In the genomic region with DNA sequence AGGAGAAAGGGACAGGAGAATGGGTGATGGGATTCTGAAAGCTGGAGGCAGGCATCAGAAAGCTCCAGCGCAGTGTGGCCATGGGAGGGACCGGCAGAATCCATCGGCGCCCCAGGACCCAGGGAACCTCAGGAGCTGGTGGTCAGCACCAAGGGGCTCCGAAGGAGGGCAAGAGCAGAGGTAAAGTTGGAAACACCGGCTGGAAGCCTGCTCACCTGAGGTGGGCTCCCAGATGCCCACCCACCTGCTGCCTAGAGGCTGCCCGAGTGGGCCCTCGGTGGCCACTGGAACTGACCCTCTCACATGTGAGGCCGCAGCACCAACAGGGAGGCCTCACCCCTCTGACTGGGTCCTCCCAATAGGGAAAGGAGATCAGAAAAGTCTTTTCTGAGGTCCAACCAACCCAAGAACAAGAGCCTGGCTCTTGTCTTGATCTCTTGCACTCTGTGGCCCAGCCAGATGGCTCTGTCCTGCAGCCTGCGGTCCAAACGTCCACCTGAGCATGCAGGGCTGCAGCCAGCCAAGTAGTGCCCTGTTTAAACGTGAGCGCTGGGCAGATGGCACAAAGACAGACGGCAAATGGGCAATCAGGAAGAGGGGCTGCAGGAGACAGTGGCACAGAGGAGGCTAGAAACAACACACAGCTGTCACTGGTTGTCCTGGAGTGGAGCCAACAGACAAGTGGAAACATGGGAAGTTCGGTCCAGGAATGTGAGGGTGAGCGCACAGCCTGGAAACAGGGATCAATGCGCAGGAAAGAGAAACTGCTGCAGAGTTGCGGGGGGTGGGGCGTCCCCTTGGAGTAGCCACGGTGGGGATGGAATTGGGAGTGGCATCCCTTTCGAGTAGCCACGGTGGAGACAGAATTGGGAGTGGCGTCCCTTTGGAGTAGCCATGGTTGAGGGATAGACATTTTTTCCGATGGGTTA, we compare ENCODE assay signal across 17 cellular contexts. TPM values are rescaled to one million over a fixed set of nuclear protein-coding genes. Genes with fewer than 3 reads are reported as not detected.
DNase-seq lines count a peak whose midpoint lies in the region; ATAC-seq, FAIRE-seq and TF ChIP-seq lines count a peak whose summit lies in the region.
"Had no signal": no experiment of that assay in that cellular context is flagged by ENCODE, and none has a peak within 500 bp of the region (broad histone marks: within the 10 kb centered on the region; RNA-seq: fewer than 3 reads in every experiment).

No MANE protein-coding gene starts in this region.

- no peak overlapping the region for H3K27ac ChIP-seq in CD4-positive, CD25-positive, alpha-beta regulatory T cell (ENCODE audit: insufficient read depth, low read length, poor library complexity, severe bottlenecking)
- no peak overlapping the region for H3K27ac ChIP-seq in keratinocyte (ENCODE audit: control insufficient read depth, insufficient read depth, low read length)
- no peak overlapping the region for H3K27ac ChIP-seq in ascending aorta
- H3K27ac ChIP-seq: thyroid gland had no signal

- no peak overlapping the region for H3K9ac ChIP-seq in keratinocyte (ENCODE audit: control insufficient read depth, extremely low read depth, insufficient read depth, low read length)

- no peaks in the 10 kb centered on the region for H3K36me3 Mint-ChIP-seq in CD4-positive, CD25-positive, alpha-beta regulatory T cell
- no peaks in the 10 kb centered on the region for H3K36me3 Mint-ChIP-seq in activated CD8-positive, alpha-beta T cell treated with anti-CD3 and anti-CD28 coated beads for 36 hours (ENCODE audit: low read depth)

- no peak for ATAC-seq in CD4-positive, CD25-positive, alpha-beta regulatory T cell (ENCODE audit: low read depth in 2 of 2)
- ATAC-seq in activated CD8-positive, alpha-beta T cell treated with anti-CD3 and anti-CD28 coated beads for 36 hours: no peak
- ATAC-seq: left lobe of liver had no signal

- intact Hi-C loops in activated CD8-positive, alpha-beta T cell treated with anti-CD3 and anti-CD28 coated beads for 36 hours (cut with micrococcal nuclease): no loop called here
- intact Hi-C loops in ascending aorta (cut with DNase I): no loop called here

- peak overlapping the region in 1 of 4 donors; percentile 53 for H3K4me3 Mint-ChIP-seq in CD4-positive, CD25-positive, alpha-beta regulatory T cell
- H3K4me3 Mint-ChIP-seq in activated CD8-positive, alpha-beta T cell treated with anti-CD3 and anti-CD28 coated beads for 36 hours: no peak overlapping the region
- H3K4me3 Mint-ChIP-seq: endodermal cell had no signal

- peak; percentile 73 for FAIRE-seq in keratinocyte (lab: Jason Lieb, UNC)
- FAIRE-seq in frontal cortex (lab: Jason Lieb, UNC): no peak

- H3K4me3 ChIP-seq in CD4-positive, CD25-positive, alpha-beta regulatory T cell (ENCODE audit: low read depth, low read length): no peak overlapping the region
- H3K4me3 ChIP-seq in keratinocyte (ENCODE audit: control insufficient read depth in 2 of 3, extremely low read depth in 1 of 3, insufficient read depth in 2 of 3, low read depth in 1 of 3, low read length in 3 of 3) (no peak overlapping the region), ascending aorta (no peak overlapping the region)
- H3K4me3 ChIP-seq: thyroid gland had no signal

- peaks cover 0 to 13% (median 7%) of the 10 kb centered on the region in 4 donors for H3K4me1 Mint-ChIP-seq in CD4-positive, CD25-positive, alpha-beta regulatory T cell
- H3K4me1 Mint-ChIP-seq in activated CD8-positive, alpha-beta T cell treated with anti-CD3 and anti-CD28 coated beads for 36 hours (ENCODE audit: low read depth): peaks cover 11% of the 10 kb centered on the region

- H4K20me1 ChIP-seq in keratinocyte (ENCODE audit: control insufficient read depth, extremely low read depth, insufficient read depth, low read length): no peaks in the 10 kb centered on the region

- no peaks in the 10 kb centered on the region for H3K9me1 ChIP-seq in keratinocyte (ENCODE audit: control insufficient read depth, extremely low read depth, insufficient read depth, low read length)

- H3K9me3 ChIP-seq in CD4-positive, CD25-positive, alpha-beta regulatory T cell (ENCODE audit: control insufficient read depth in 2 of 2, low read length in 2 of 2): no peaks in the 10 kb centered on the region
- H3K9me3 ChIP-seq in keratinocyte (ENCODE audit: control insufficient read depth, low read depth, low read length): no peaks in the 10 kb centered on the region
- no peaks in the 10 kb centered on the region for H3K9me3 ChIP-seq in ascending aorta
- H3K9me3 ChIP-seq: thyroid gland had no signal

- dilution Hi-C loops in keratinocyte (cut with MboI; ENCODE audit: extremely low pct_ligation_motif_present, low sequenced_read_pairs): no loop called here

- H3K4me2 ChIP-seq in keratinocyte (ENCODE audit: control insufficient read depth, extremely low read depth, insufficient read depth, low read depth, low read length): peak overlapping the region; percentile 4

- CTCF ChIA-PET in activated CD8-positive, alpha-beta T cell treated with anti-CD3 and anti-CD28 coated beads for 36 hours (lab: Charles Lee): no interaction called here

- POLR2A ChIA-PET in activated CD8-positive, alpha-beta T cell treated with anti-CD3 and anti-CD28 coated beads for 36 hours (lab: Charles Lee): no interaction called here

- no peaks in the 10 kb centered on the region for H3K9me3 Mint-ChIP-seq in CD4-positive, CD25-positive, alpha-beta regulatory T cell
- H3K9me3 Mint-ChIP-seq in activated CD8-positive, alpha-beta T cell treated with anti-CD3 and anti-CD28 coated beads for 36 hours: no peaks in the 10 kb centered on the region
- H3K9me3 Mint-ChIP-seq: endodermal cell, HFFc6 had no signal

- no peak for DNase-seq in CD4-positive, CD25-positive, alpha-beta regulatory T cell
- DNase-seq in LHCN-M2 (ENCODE audit: low read depth): peak; percentile 8
- DNase-seq in activated CD8-positive, alpha-beta T cell treated with anti-CD3 and anti-CD28 coated beads for 36 hours: no peak
- no peak for DNase-seq in keratinocyte (ENCODE audit: low read depth, low spot score)
- DNase-seq in stimulated activated CD4-positive, alpha-beta T cell treated with anti-CD3 and anti-CD28 coated beads, Interleukin-2, amount 100 ng/mL, for 24 hours: no peak
- DNase-seq in GM03348 (ENCODE audit: low spot score): no peak
- DNase-seq in frontal cortex (ENCODE audit: low spot score in 2 of 2): no peak
- no peak for DNase-seq in ascending aorta (ENCODE audit: low spot score in 2 of 2)
- DNase-seq: central memory CD4-positive, alpha-beta T cell; NCI-H1048; stimulated activated CD4-positive, alpha-beta T cell treated with anti-CD3 and anti-CD28 coated beads, Interleukin-4, amount 100 ng/mL, for 4 hours; thyroid gland had no signal

- no peak for TF ChIP-seq CTCF in activated CD8-positive, alpha-beta T cell treated with anti-CD3 and anti-CD28 coated beads for 36 hours (IDR thresholded peaks at IDR 0.05)
- TF ChIP-seq CTCF in keratinocyte (optimal IDR thresholded peaks at IDR 0.05 in 1 of 3, IDR thresholded peaks at IDR 0.05 in 1 of 3, conservative IDR thresholded peaks at IDR 0.05 in 1 of 3; ENCODE audit: extremely low read depth in 1 of 3, insufficient read depth in 2 of 3, low read length in 3 of 3): no peak
- no peak for TF ChIP-seq CTCF in ascending aorta (IDR thresholded peaks at IDR 0.05)

- no peaks in the 10 kb centered on the region for H3K79me2 ChIP-seq in keratinocyte (ENCODE audit: control insufficient read depth, insufficient read depth, low read length)

- H3K4me1 ChIP-seq in CD4-positive, CD25-positive, alpha-beta regulatory T cell (ENCODE audit: control insufficient read depth, insufficient read depth, low read length, poor library complexity, severe bottlenecking): peaks cover 10% of the 10 kb centered on the region
- H3K4me1 ChIP-seq in keratinocyte (ENCODE audit: control insufficient read depth, extremely low read depth, insufficient read depth, low read length) (peaks cover 14% of the 10 kb centered on the region), ascending aorta (peaks cover 0 to 5% of the 10 kb centered on the region in 2 donors)
- H3K4me1 ChIP-seq: thyroid gland had no signal

- H3K27me3 Mint-ChIP-seq in CD4-positive, CD25-positive, alpha-beta regulatory T cell: peaks cover 5% of the 10 kb centered on the region
- H3K27me3 Mint-ChIP-seq in activated CD8-positive, alpha-beta T cell treated with anti-CD3 and anti-CD28 coated beads for 36 hours: no peaks in the 10 kb centered on the region

- H3K36me3 ChIP-seq in CD4-positive, CD25-positive, alpha-beta regulatory T cell (ENCODE audit: control insufficient read depth, insufficient read depth, low read length): no peaks in the 10 kb centered on the region
- no peaks in the 10 kb centered on the region for H3K36me3 ChIP-seq in keratinocyte (ENCODE audit: control insufficient read depth in 2 of 2, extremely low read depth in 1 of 2, insufficient read depth in 2 of 2, low read length in 2 of 2)
- H3K36me3 ChIP-seq in ascending aorta: no peaks in the 10 kb centered on the region
- H3K36me3 ChIP-seq: thyroid gland had no signal

- H2AFZ ChIP-seq in keratinocyte (ENCODE audit: control insufficient read depth, low read length): no peak overlapping the region

- peak overlapping the region in 2 of 3 donors; percentile 54 to 86 for H3K27ac Mint-ChIP-seq in CD4-positive, CD25-positive, alpha-beta regulatory T cell
- H3K27ac Mint-ChIP-seq in activated CD8-positive, alpha-beta T cell treated with anti-CD3 and anti-CD28 coated beads for 36 hours: peak overlapping the region; percentile 27
- H3K27ac Mint-ChIP-seq: endodermal cell, HFFc6 had no signal

- no peaks in the 10 kb centered on the region for H3K27me3 ChIP-seq in CD4-positive, CD25-positive, alpha-beta regulatory T cell (ENCODE audit: control insufficient read depth, insufficient read depth, low read length)
- H3K27me3 ChIP-seq in keratinocyte (ENCODE audit: control insufficient read depth, extremely low read depth, insufficient read depth, low read length) (peaks cover 3% of the 10 kb centered on the region), ascending aorta (no peaks in the 10 kb centered on the region)
- H3K27me3 ChIP-seq: thyroid gland had no signal

RNA-seq across cellular contexts. Expression of gene ZXDC, which starts 10.5 kb away (rescaled TPM):
- total RNA-seq in CD4-positive, CD25-positive, alpha-beta regulatory T cell: 59.8 TPM
- 10 to 100 TPM; 11.4 to 16.3 (median 12.4) TPM for polyA plus RNA-seq in CD4-positive, CD25-positive, alpha-beta regulatory T cell
- total RNA-seq in LHCN-M2 (2014; rRNA removed): 14.5 and 16.8 TPM in 2 replicates
- 7.2 TPM for polyA plus RNA-seq in LHCN-M2 (2012)
- total RNA-seq in activated CD8-positive, alpha-beta T cell treated with anti-CD3 and anti-CD28 coated beads for 36 hours: 10 to 100 TPM; 27.8 to 29.8 TPM
- polyA plus RNA-seq in keratinocyte: 9.9 to 10.7 TPM (median 10.3 TPM) in 3 replicates
- 7.8 TPM for polyA plus RNA-seq in keratinocyte (2011; ENCODE audit: low read depth)
- polyA plus RNA-seq in keratinocyte (2011; cell fraction: cytosol; rRNA removed): 7.3 and 7.8 TPM in 2 replicates
- 27.5 and 35.4 TPM in 2 replicates for polyA plus RNA-seq in keratinocyte (2011; cell fraction: nucleus; rRNA removed)
- 9.3 and 11.8 TPM in 2 replicates for polyA plus RNA-seq in keratinocyte (2012; ENCODE audit: low replicate concordance)
- 19.1 to 24.6 TPM (median 21.4 TPM) in 3 replicates for polyA minus RNA-seq in keratinocyte
- 14.0 TPM for polyA minus RNA-seq in keratinocyte (2011; cell fraction: cytosol; rRNA and poly(A)+ RNA removed)
- polyA minus RNA-seq in keratinocyte (2011; cell fraction: nucleus; rRNA and poly(A)+ RNA removed): 26.8 and 36.1 TPM in 2 replicates
- 36.3 TPM for total RNA-seq in frontal cortex
- 74.4 TPM for total RNA-seq in ascending aorta

RNA-seq across cellular contexts. Expression of gene UROC1, which starts 31.4 kb away (rescaled TPM):
- total RNA-seq in CD4-positive, CD25-positive, alpha-beta regulatory T cell: not detected
- polyA plus RNA-seq in CD4-positive, CD25-positive, alpha-beta regulatory T cell: not detected
- total RNA-seq in LHCN-M2 (2014; rRNA removed) (not detected in 2 replicates), frontal cortex (not detected), ascending aorta (not detected)
- polyA plus RNA-seq in LHCN-M2 (2012): not detected
- total RNA-seq in activated CD8-positive, alpha-beta T cell treated with anti-CD3 and anti-CD28 coated beads for 36 hours: not detected
- polyA plus RNA-seq in keratinocyte: not detected in 3 replicates
- polyA plus RNA-seq in keratinocyte (2011; ENCODE audit: low read depth): not detected
- not detected in 2 replicates for polyA plus RNA-seq in keratinocyte (2011; cell fraction: cytosol; rRNA removed)
- not detected in 2 replicates for polyA plus RNA-seq in keratinocyte (2011; cell fraction: nucleus; rRNA removed)
- polyA plus RNA-seq in keratinocyte (2012; ENCODE audit: low replicate concordance): not detected in 2 replicates
- polyA minus RNA-seq in keratinocyte: not detected in 3 replicates
- not detected for polyA minus RNA-seq in keratinocyte (2011; cell fraction: cytosol; rRNA and poly(A)+ RNA removed)
- not detected in 2 replicates for polyA minus RNA-seq in keratinocyte (2011; cell fraction: nucleus; rRNA and poly(A)+ RNA removed)
- total RNA-seq: endodermal cell, HFFc6, mononuclear cell, osteocyte, thyroid gland had no signal

RNA-seq across cellular contexts. Expression of gene CHST13, which starts 37.7 kb away (rescaled TPM):
- not detected for total RNA-seq in CD4-positive, CD25-positive, alpha-beta regulatory T cell
- not detected for polyA plus RNA-seq in CD4-positive, CD25-positive, alpha-beta regulatory T cell
- total RNA-seq in LHCN-M2 (2014; rRNA removed) (not detected in 2 replicates), frontal cortex (under 0.01 TPM), ascending aorta (not detected)
- polyA plus RNA-seq in LHCN-M2 (2012): 0.02 TPM
- not detected for total RNA-seq in activated CD8-positive, alpha-beta T cell treated with anti-CD3 and anti-CD28 coated beads for 36 hours
- polyA plus RNA-seq in keratinocyte: not detected in 3 replicates
- not detected for polyA plus RNA-seq in keratinocyte (2011; ENCODE audit: low read depth)
- polyA plus RNA-seq in keratinocyte (2011; cell fraction: cytosol; rRNA removed): not detected in 2 replicates
- not detected in 2 replicates for polyA plus RNA-seq in keratinocyte (2011; cell fraction: nucleus; rRNA removed)
- polyA plus RNA-seq in keratinocyte (2012; ENCODE audit: low replicate concordance): not detected in 2 replicates
- polyA minus RNA-seq in keratinocyte: not detected in 3 replicates
- polyA minus RNA-seq in keratinocyte (2011; cell fraction: cytosol; rRNA and poly(A)+ RNA removed): not detected
- polyA minus RNA-seq in keratinocyte (2011; cell fraction: nucleus; rRNA and poly(A)+ RNA removed): not detected in 2 replicates
- total RNA-seq: HFFc6, osteocyte had no signal
